8 cellular contexts compared by ENCODE assay signal in genomic region chr2:229714080-229714735, GRCh38. TPM values are rescaled to one million over a fixed set of nuclear protein-coding genes. Genes with fewer than 3 reads are reported as not detected.
DNase-seq lines count a peak whose midpoint lies in the region; ATAC-seq, FAIRE-seq and TF ChIP-seq lines count a peak whose summit lies in the region.

A gene with protein sequence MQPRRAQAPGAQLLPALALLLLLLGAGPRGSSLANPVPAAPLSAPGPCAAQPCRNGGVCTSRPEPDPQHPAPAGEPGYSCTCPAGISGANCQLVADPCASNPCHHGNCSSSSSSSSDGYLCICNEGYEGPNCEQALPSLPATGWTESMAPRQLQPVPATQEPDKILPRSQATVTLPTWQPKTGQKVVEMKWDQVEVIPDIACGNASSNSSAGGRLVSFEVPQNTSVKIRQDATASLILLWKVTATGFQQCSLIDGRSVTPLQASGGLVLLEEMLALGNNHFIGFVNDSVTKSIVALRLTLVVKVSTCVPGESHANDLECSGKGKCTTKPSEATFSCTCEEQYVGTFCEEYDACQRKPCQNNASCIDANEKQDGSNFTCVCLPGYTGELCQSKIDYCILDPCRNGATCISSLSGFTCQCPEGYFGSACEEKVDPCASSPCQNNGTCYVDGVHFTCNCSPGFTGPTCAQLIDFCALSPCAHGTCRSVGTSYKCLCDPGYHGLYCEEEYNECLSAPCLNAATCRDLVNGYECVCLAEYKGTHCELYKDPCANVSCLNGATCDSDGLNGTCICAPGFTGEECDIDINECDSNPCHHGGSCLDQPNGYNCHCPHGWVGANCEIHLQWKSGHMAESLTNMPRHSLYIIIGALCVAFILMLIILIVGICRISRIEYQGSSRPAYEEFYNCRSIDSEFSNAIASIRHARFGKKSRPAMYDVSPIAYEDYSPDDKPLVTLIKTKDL (minus strand): TSS chr2:229714555. CDS start chr2:229714423, 132 bp downstream.

- H3K27ac ChIP-seq in HL-60 (replicated peaks): no peak within 1 kb of the TSS
- no peak within 1 kb of the TSS for H3K27ac ChIP-seq in SU-DHL-6 (ENCODE audit: low read depth, low read length)
- H3K27ac ChIP-seq in GM12878 (ENCODE audit: control insufficient read depth, insufficient read depth): no peak within 1 kb of the TSS
- no peak within 1 kb of the TSS for H3K27ac ChIP-seq in iPS-20b (ENCODE audit: low read length)

- H3K9me3 Mint-ChIP-seq in Calu3 (ENCODE audit: low read depth, unreplicated experiment): no peaks in the 10 kb centered on the region

- TF ChIP-seq POLR2A in GM12878 (IDR thresholded peaks at IDR 0.05; ENCODE audit: low read depth, low read length): no peak

- no peak within 1 kb of the TSS for H2AFZ ChIP-seq in SU-DHL-6 (ENCODE audit: low read depth, low read length, severe bottlenecking)
- no peak within 1 kb of the TSS for H2AFZ ChIP-seq in GM12878 (ENCODE audit: control insufficient read depth, low read depth, low read length)

- H3K79me2 ChIP-seq in SU-DHL-6 (ENCODE audit: insufficient read depth, low read length) (no peaks in the 10 kb centered on the region), GM12878 (ENCODE audit: control insufficient read depth, insufficient read depth, low read length) (no peaks in the 10 kb centered on the region)

- no peaks in the 10 kb centered on the region for H3F3A ChIP-seq in SU-DHL-6 (ENCODE audit: insufficient read depth)

- peaks cover 69% of the 10 kb centered on the region for H3K27me3 Mint-ChIP-seq in Calu3 (ENCODE audit: unreplicated experiment)

- H3K4me3 Mint-ChIP-seq in Calu3 (ENCODE audit: low read depth, unreplicated experiment): peak within 1 kb of the TSS; percentile 70

- RAD21 ChIA-PET in GM12878 (lab: Charles Lee; ENCODE audit: unreplicated experiment): no interaction called here

- H3K9ac ChIP-seq in SU-DHL-6 (ENCODE audit: low read length) (no peak within 1 kb of the TSS), GM12878 (ENCODE audit: control insufficient read depth, insufficient read depth, low read length) (no peak within 1 kb of the TSS), iPS-20b (ENCODE audit: low read depth, low read length) (no peak within 1 kb of the TSS)

- ATAC-seq in GM21381 (IDR thresholded peaks at IDR 0.05; ENCODE audit: unreplicated experiment): peak; percentile 74
- ATAC-seq in GM12878: peak; percentile 78

- TF ChIP-seq CTCF in Calu3 (IDR thresholded peaks at IDR 0.05; ENCODE audit: unreplicated experiment): no peak
- no peak for TF ChIP-seq CTCF in HL-60 (IDR thresholded peaks at IDR 0.05; ENCODE audit: insufficient read depth, low read length)
- TF ChIP-seq CTCF in SU-DHL-6 (IDR thresholded peaks at IDR 0.05; ENCODE audit: insufficient read depth, low read length, poor library complexity, severe bottlenecking): no peak
- TF ChIP-seq CTCF in GM12878 (IDR thresholded peaks at IDR 0.05 in 2 of 3, conservative IDR thresholded peaks at IDR 0.05 in 1 of 3; ENCODE audit: control insufficient read depth in 2 of 3, extremely low read depth in 1 of 3, insufficient read depth in 1 of 3, low read depth in 3 of 3, low read length in 3 of 3): no peak

- SMC1A ChIA-PET in GM12878 (lab: Charles Lee; ENCODE audit: uncharacterized antibody, unreplicated experiment): no interaction called here

- H3K4me1 Mint-ChIP-seq in Calu3 (ENCODE audit: low read depth, unreplicated experiment): no peaks in the 10 kb centered on the region

- intact Hi-C loops in Calu3 (cut with micrococcal nuclease; ENCODE audit: unreplicated experiment) (loop anchor here (5.0 to 10.0 kb wide), 2 partner anchors 279 to 442 kb away; partner anchors contain the start of gene PID1), GM12878 (cut with micrococcal nuclease; ENCODE audit: unreplicated experiment) (no loop called here)

- H3K4me3 ChIP-seq in HL-60 (replicated peaks; ENCODE audit: insufficient read depth, low read length): peak within 1 kb of the TSS; percentile 33
- no peak within 1 kb of the TSS for H3K4me3 ChIP-seq in SU-DHL-6 (ENCODE audit: insufficient read depth, low read length, poor library complexity, severe bottlenecking)
- no peak within 1 kb of the TSS for H3K4me3 ChIP-seq in GM12878
- H3K4me3 ChIP-seq in iPS-20b (ENCODE audit: low read length): peak within 1 kb of the TSS; percentile 72

- H3K27ac Mint-ChIP-seq in Calu3 (ENCODE audit: unreplicated experiment): no peak within 1 kb of the TSS

- H3K9me3 ChIP-seq in SU-DHL-6 (ENCODE audit: insufficient read depth, low read length): no peaks in the 10 kb centered on the region
- no peaks in the 10 kb centered on the region for H3K9me3 ChIP-seq in GM12878 (replicated peaks; ENCODE audit: control insufficient read depth, insufficient read depth, low read length)
- H3K9me3 ChIP-seq in iPS-20b (ENCODE audit: insufficient read depth, low read depth, low read length): no peaks in the 10 kb centered on the region

- WGBS in GM12878 (ENCODE audit: insufficient coverage, insufficient replicate concordance, low lambda C conversion rate, missing lambda C conversion rate): 3% methylated on average over 41 of the region's 84 CpGs

- CTCF ChIA-PET in Calu3 (lab: Charles Lee): interaction anchor here (0.5 to 1.1 kb wide), 3 partner anchors 12 to 283 kb away, joined by 3 to 4 read pairs (median 3); no protein-coding TSS in a partner anchor
- CTCF ChIA-PET in GM12878 (lab: Yijun Ruan, JAX): interaction anchor here (0.9 kb wide), 1 partner anchor 280 kb away, joined by 3 read pairs; no protein-coding TSS in a partner anchor

- H3K4me1 ChIP-seq in GM12878 (ENCODE audit: control insufficient read depth, insufficient read depth, low read length) (no peaks in the 10 kb centered on the region), iPS-20b (ENCODE audit: insufficient read depth, low read length) (no peaks in the 10 kb centered on the region; the same call in 1 of the 2 replicates)

- H3K27me3 ChIP-seq in HL-60 (ENCODE audit: insufficient read depth, poor library complexity, severe bottlenecking) (peaks cover 44% of the 10 kb centered on the region), SU-DHL-6 (ENCODE audit: low read length) (no peaks in the 10 kb centered on the region), GM12878 (replicated peaks in 1 of 2; ENCODE audit: control insufficient read depth in 2 of 2, insufficient read depth in 2 of 2, low read length in 1 of 2) (peaks cover 8 to 39% of the 10 kb centered on the region in 2 experiments), iPS-20b (ENCODE audit: insufficient read depth, low read length) (peaks cover 75% of the 10 kb centered on the region)

- FAIRE-seq in GM12878 (lab: Jason Lieb, UNC): no peak

- no peaks in the 10 kb centered on the region for H3K9me2 ChIP-seq in SU-DHL-6 (replicated peaks; ENCODE audit: insufficient read depth, low read length)

- no TSS peak for BruUV-seq in Calu3 (replicated peaks; lab: Mats Ljungman, UMichigan)
- BruUV-seq in GM12878 (replicated peaks; lab: Mats Ljungman, UMichigan): no TSS peak

- no peak for TF ChIP-seq RAD21 in GM12878 (IDR thresholded peaks at IDR 0.05; ENCODE audit: insufficient read depth, low read depth, low read length)

- H3K4me2 ChIP-seq in SU-DHL-6 (ENCODE audit: low read depth, low read length, poor library complexity, severe bottlenecking) (peak within 1 kb of the TSS; percentile 37), GM12878 (ENCODE audit: control insufficient read depth, insufficient read depth) (peak within 1 kb of the TSS; percentile 90)

- POLR2A ChIA-PET in GM12878 (lab: Charles Lee): no interaction called here

- in situ Hi-C loops in GM12878 (cut with MboI): no loop called here

- no peaks in the 10 kb centered on the region for H3K36me3 ChIP-seq in SU-DHL-6 (ENCODE audit: low read length)
- H3K36me3 ChIP-seq in GM12878 (ENCODE audit: control insufficient read depth in 2 of 2, insufficient read depth in 2 of 2, low read length in 1 of 2): no peaks in the 10 kb centered on the region
- no peaks in the 10 kb centered on the region for H3K36me3 ChIP-seq in iPS-20b (ENCODE audit: insufficient read depth, low read depth, low read length)

- DNase-seq in Calu3: peak; percentile 69
- DNase-seq in HL-60 (ENCODE audit: low read depth in 1 of 2, low spot score in 1 of 2): peak in 1 of 2 experiments; percentile 32
- no peak for DNase-seq in GM12878 (ENCODE audit: low read depth, low spot score)
- peak; percentile 20 to 39 (median 25) for DNase-seq in stimulated activated CD4-positive, alpha-beta T cell treated with anti-CD3 and anti-CD28 coated beads, Interleukin-12 subunit alpha, Interleukin-12 subunit beta, amount 100 ng/mL, for 48 hours (ENCODE audit: low read depth in 2 of 3, low spot score in 1 of 3)
- no peak for DNase-seq in RKO (ENCODE audit: low spot score)

- TF ChIP-seq EP300 in GM12878 (IDR thresholded peaks at IDR 0.05; ENCODE audit: borderline replicate concordance in 1 of 2, control insufficient read depth in 1 of 2, low read depth in 2 of 2, low read length in 2 of 2): no peak

- H3K36me3 Mint-ChIP-seq in Calu3 (ENCODE audit: insufficient read depth, unreplicated experiment): peaks cover 6% of the 10 kb centered on the region

- no peaks in the 10 kb centered on the region for H4K20me1 ChIP-seq in SU-DHL-6 (ENCODE audit: low read depth, low read length)
- H4K20me1 ChIP-seq in GM12878 (ENCODE audit: control insufficient read depth, insufficient read depth): no peaks in the 10 kb centered on the region

TF ChIP-seq in GM12878, 131 proteins besides CTCF, POLR2A, EP300 and RAD21 (continues in another document):
- TF ChIP-seq ZNF622 (IDR thresholded peaks at IDR 0.05) (no peak), SUZ12 (IDR thresholded peaks at IDR 0.05; ENCODE audit: unreplicated experiment) (peak; percentile 94), HDAC6 (IDR thresholded peaks at IDR 0.05; ENCODE audit: unreplicated experiment) (peak; percentile 63), PML (IDR thresholded peaks at IDR 0.05; ENCODE audit: low read length) (no peak)

RNA-seq across cellular contexts. Expression of the gene that starts here (rescaled TPM):
- 0.88 and 1.1 TPM in 2 replicates for total RNA-seq in Calu3 (2022)
- total RNA-seq in GM12878 (2013; cell fraction: nucleolus; rRNA removed): not detected in 2 replicates
- total RNA-seq in GM12878 (2014; rRNA removed): not detected in 2 replicates
- total RNA-seq in GM12878 (2014; rRNA removed; fragmentation: Illumina TruSeq; extraction: Trizol): not detected in 2 replicates
- total RNA-seq in GM12878 (2021): not detected in 2 replicates
- not detected for polyA plus RNA-seq in GM12878 (2011; ENCODE audit: low read depth)
- not detected in 2 replicates for polyA plus RNA-seq in GM12878 (2011; rRNA removed)
- not detected in 2 replicates for polyA plus RNA-seq in GM12878 (2011; cell fraction: cytosol; rRNA removed)
- not detected in 2 replicates for polyA plus RNA-seq in GM12878 (2011; cell fraction: nucleus; rRNA removed)
- polyA plus RNA-seq in GM12878 (2012): not detected in 2 replicates
- not detected in 2 replicates for polyA plus RNA-seq in GM12878 (2014; fragmentation: Illumina TruSeq; extraction: Trizol)
- under 1 TPM; 0.07 to 0.08 TPM for polyA plus RNA-seq in GM12878 (2014; fragmentation: Nextera tagmentation; extraction: Ambion mirVana)
- polyA plus RNA-seq in GM12878 (2014; rRNA removed): not detected in 2 replicates
- polyA plus RNA-seq in GM12878 (2016; fragmentation: Nextera tagmentation; extraction: Ambion mirVana): under 1 TPM in 1 of 2 experiments, not detected in 1; 0.04 TPM
- polyA minus RNA-seq in GM12878 (2011; rRNA and poly(A)+ RNA removed): not detected in 2 replicates
- not detected in 2 replicates for polyA minus RNA-seq in GM12878 (2011; cell fraction: cytosol; rRNA and poly(A)+ RNA removed)
- 0.10 TPM in 1 of 2 replicates, not detected in the other for polyA minus RNA-seq in GM12878 (2011; cell fraction: nucleus; rRNA and poly(A)+ RNA removed)

Comparison
In these comparisons a context has a peak if more than half of its experiments do, and no peak if none do; other contexts are left out.
1. Peak in ATAC-seq and H3K4me2 ChIP-seq in GM12878; RNA of the gene not detected or under 1 TPM.
2. DNase-seq: peak in Calu3 (single experiment) and stimulated activated CD4-positive, alpha-beta T cell treated with anti-CD3 and anti-CD28 coated beads, Interleukin-12 subunit alpha, Interleukin-12 subunit beta, amount 100 ng/mL, for 48 hours (3 of 3); none in GM12878 (single experiment) and RKO (single experiment).
3. H3K4me3 ChIP-seq: peak in HL-60 (single experiment) and iPS-20b (single experiment); none in SU-DHL-6 (single experiment) and GM12878 (single experiment).